In the genomic region with DNA sequence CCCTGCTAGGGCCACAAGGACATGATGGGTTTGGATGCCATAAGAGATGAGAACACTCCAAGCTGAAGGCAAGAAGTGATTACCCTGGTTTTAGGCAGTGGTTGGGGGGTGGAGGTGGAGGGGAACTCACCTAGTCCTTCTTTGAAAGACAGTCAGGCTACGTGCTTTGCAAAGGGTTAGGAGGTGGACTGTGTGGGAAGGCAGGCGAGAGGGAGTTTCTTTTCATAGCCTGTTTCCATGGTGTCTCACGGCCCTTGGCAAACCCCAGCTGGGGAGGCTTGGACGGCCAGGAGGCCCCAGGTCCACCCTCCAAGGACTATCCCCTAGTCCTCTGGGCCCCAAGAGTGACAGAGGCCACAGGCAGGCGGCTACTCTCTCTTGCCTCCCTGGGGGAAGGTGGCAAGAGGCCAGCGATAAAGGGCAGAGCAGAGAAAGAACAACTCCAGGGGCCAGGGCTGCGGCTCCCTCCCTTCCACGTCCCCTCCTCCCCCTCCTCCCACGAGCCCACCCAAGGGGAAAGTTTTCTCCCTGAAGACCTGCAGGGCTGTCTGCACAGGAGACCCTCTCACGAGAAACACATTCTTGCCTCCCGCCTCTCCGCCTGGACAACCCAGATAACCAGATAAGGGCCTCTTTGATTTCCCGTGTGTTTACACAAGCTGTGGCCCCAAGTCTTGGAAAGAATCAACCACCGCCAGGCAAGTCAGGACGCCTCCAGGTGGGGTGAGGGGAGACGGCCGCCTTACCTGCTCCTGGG, we compare ENCODE assay signal across 10 cellular contexts.
DNase-seq lines count a peak whose midpoint lies in the region; ATAC-seq, FAIRE-seq and TF ChIP-seq lines count a peak whose summit lies in the region.
"Had no signal": no experiment of that assay in that cellular context is flagged by ENCODE, and none has a peak within 500 bp of the region (broad histone marks: within the 10 kb centered on the region; RNA-seq: fewer than 3 reads in every experiment).

No MANE protein-coding gene starts in this region.

- no peak for TF ChIP-seq EP300 in stomach (IDR thresholded peaks at IDR 0.05)

- no peak overlapping the region for H3K9ac ChIP-seq in kidney (ENCODE audit: low read length in 2 of 2)

- in situ Hi-C loops in gastrocnemius medialis (cut with MboI; ENCODE audit: low sequenced_read_pairs in 4 of 4), result no loop called here

- intact Hi-C loops in kidney (cut with DNase I) (no loop called here), stomach (cut with DNase I; ENCODE audit: low total_unique reads) (no loop called here), gastrocnemius medialis (cut with DNase I; ENCODE audit: low total_unique reads) (no loop called here)

- H3K4me3 ChIP-seq in kidney (ENCODE audit: low read length in 2 of 2), result no peak overlapping the region
- H3K4me3 ChIP-seq in stomach, result no peak overlapping the region
- H3K4me3 ChIP-seq in gastrocnemius medialis, result no peak overlapping the region

- no peaks in the 10 kb centered on the region for H3K27me3 Mint-ChIP-seq in activated CD4-positive, alpha-beta memory T cell treated with anti-CD3 and anti-CD28 coated beads, Interleukin-2, amount 10 ng/mL, durations not matched to agents 7 days and 5 days
- H3K27me3 Mint-ChIP-seq: IgD-negative memory B cell had no signal

- H3K27ac Mint-ChIP-seq in activated CD4-positive, alpha-beta memory T cell treated with anti-CD3 and anti-CD28 coated beads, Interleukin-2, amount 10 ng/mL, durations not matched to agents 7 days and 5 days, result peak overlapping the region; percentile 67

- POLR2A ChIA-PET in activated CD4-positive, alpha-beta memory T cell treated with anti-CD3 and anti-CD28 coated beads, Interleukin-2, amount 10 ng/mL, durations not matched to agents 7 days and 5 days (lab: Charles Lee), result no interaction called here

- peaks cover 21% of the 10 kb centered on the region for H3K36me3 Mint-ChIP-seq in activated CD4-positive, alpha-beta memory T cell treated with anti-CD3 and anti-CD28 coated beads, Interleukin-2, amount 10 ng/mL, durations not matched to agents 7 days and 5 days (ENCODE audit: low read depth)

- TF ChIP-seq POLR2A in stomach (IDR thresholded peaks at IDR 0.05) (no peak), gastrocnemius medialis (IDR thresholded peaks at IDR 0.05) (no peak)

- H3K9me3 Mint-ChIP-seq in activated CD4-positive, alpha-beta memory T cell treated with anti-CD3 and anti-CD28 coated beads, Interleukin-2, amount 10 ng/mL, durations not matched to agents 7 days and 5 days, result no peaks in the 10 kb centered on the region
- H3K9me3 Mint-ChIP-seq: IgD-negative memory B cell had no signal

- peaks cover 3% of the 10 kb centered on the region in 2 donors for H3K4me1 ChIP-seq in kidney (ENCODE audit: control insufficient read depth in 1 of 2, insufficient read depth in 1 of 2, low read depth in 1 of 2, low read length in 2 of 2)
- peaks cover 8 to 30% (median 16%) of the 10 kb centered on the region in 4 donors for H3K4me1 ChIP-seq in stomach
- no peaks in the 10 kb centered on the region for H3K4me1 ChIP-seq in gastrocnemius medialis

- no peaks in the 10 kb centered on the region for H3K9me3 ChIP-seq in kidney (ENCODE audit: control insufficient read depth in 1 of 2, low read length in 2 of 2)
- H3K9me3 ChIP-seq in stomach, result no peaks in the 10 kb centered on the region
- no peaks in the 10 kb centered on the region for H3K9me3 ChIP-seq in gastrocnemius medialis

- no peak overlapping the region for H3K27ac ChIP-seq in kidney (ENCODE audit: low read depth in 2 of 2, low read length in 2 of 2)
- peak overlapping the region in 4 of 5 donors; percentile 20 to 66 (median 32) for H3K27ac ChIP-seq in stomach
- no peak overlapping the region for H3K27ac ChIP-seq in gastrocnemius medialis

- H3K27me3 ChIP-seq in stomach, result no peaks in the 10 kb centered on the region
- no peaks in the 10 kb centered on the region for H3K27me3 ChIP-seq in gastrocnemius medialis

- no peaks in the 10 kb centered on the region for H3K36me3 ChIP-seq in kidney (ENCODE audit: control insufficient read depth in 1 of 2, insufficient read depth in 2 of 2, low read length in 2 of 2)
- H3K36me3 ChIP-seq in stomach, result no peaks in the 10 kb centered on the region
- no peaks in the 10 kb centered on the region for H3K36me3 ChIP-seq in gastrocnemius medialis

- peak; percentile 25 to 49 for DNase-seq in activated CD4-positive, alpha-beta T cell treated with anti-CD3 and anti-CD28 coated beads, Interleukin-2, amount 50 U/mL, for 48 hours
- no peak for DNase-seq in activated CD4-positive, alpha-beta T cell treated with anti-CD3 and anti-CD28 coated beads for 1 hour
- DNase-seq in activated CD4-positive, alpha-beta memory T cell treated with anti-CD3 and anti-CD28 coated beads, Interleukin-2, amount 10 ng/mL, durations not matched to agents 7 days and 5 days, result no peak
- DNase-seq in kidney (peak; percentile 66), stomach (peak; percentile 58), gastrocnemius medialis (no peak), GM19240 (ENCODE audit: insufficient read length, low spot score) (no peak)

- CTCF ChIA-PET in activated CD4-positive, alpha-beta memory T cell treated with anti-CD3 and anti-CD28 coated beads, Interleukin-2, amount 10 ng/mL, durations not matched to agents 7 days and 5 days (lab: Charles Lee), result interaction anchor here (0.8 kb wide), 1 partner anchor 11 kb away, joined by 3 read pairs; no protein-coding TSS in a partner anchor

- no peak overlapping the region for H3K4me3 Mint-ChIP-seq in activated CD4-positive, alpha-beta memory T cell treated with anti-CD3 and anti-CD28 coated beads, Interleukin-2, amount 10 ng/mL, durations not matched to agents 7 days and 5 days

- TF ChIP-seq CTCF in kidney (IDR thresholded peaks at IDR 0.05; ENCODE audit: borderline replicate concordance, extremely low read depth, insufficient read depth) (no peak), stomach (IDR thresholded peaks at IDR 0.05) (no peak), gastrocnemius medialis (IDR thresholded peaks at IDR 0.05 in 4 of 5, conservative IDR thresholded peaks at IDR 0.05 in 1 of 5) (no peak)

- ATAC-seq in gastrocnemius medialis (no peak), GM21786 (IDR thresholded peaks at IDR 0.05; ENCODE audit: unreplicated experiment) (no peak)

- WGBS in stomach, 5 donors, result 27 to 52% (median 35%) methylated on average over 15 to 17 of the region's 17 CpGs

- H3K4me1 Mint-ChIP-seq in activated CD4-positive, alpha-beta memory T cell treated with anti-CD3 and anti-CD28 coated beads, Interleukin-2, amount 10 ng/mL, durations not matched to agents 7 days and 5 days, result peaks cover 41% of the 10 kb centered on the region

- no peak for FAIRE-seq in kidney (lab: Jason Lieb, UNC)
- FAIRE-seq: urothelium cell line had no signal

Comparison
In these comparisons a context has a peak if more than half of its experiments do, and no peak if none do; other contexts are left out.
1. DNase-seq: peak in activated CD4-positive, alpha-beta T cell treated with anti-CD3 and anti-CD28 coated beads, Interleukin-2, amount 50 U/mL, for 48 hours (2 of 2), kidney (single experiment) and stomach (single experiment); none in activated CD4-positive, alpha-beta T cell treated with anti-CD3 and anti-CD28 coated beads for 1 hour (single experiment), activated CD4-positive, alpha-beta memory T cell treated with anti-CD3 and anti-CD28 coated beads, Interleukin-2, amount 10 ng/mL, durations not matched to agents 7 days and 5 days (single experiment), gastrocnemius medialis (0 of 2) and GM19240 (single experiment).
2. H3K27ac ChIP-seq: peak in stomach (4 of 5); none in kidney (0 of 2) and gastrocnemius medialis (0 of 4).